ENCODE assay signal across 8 cellular contexts in the genomic region with DNA sequence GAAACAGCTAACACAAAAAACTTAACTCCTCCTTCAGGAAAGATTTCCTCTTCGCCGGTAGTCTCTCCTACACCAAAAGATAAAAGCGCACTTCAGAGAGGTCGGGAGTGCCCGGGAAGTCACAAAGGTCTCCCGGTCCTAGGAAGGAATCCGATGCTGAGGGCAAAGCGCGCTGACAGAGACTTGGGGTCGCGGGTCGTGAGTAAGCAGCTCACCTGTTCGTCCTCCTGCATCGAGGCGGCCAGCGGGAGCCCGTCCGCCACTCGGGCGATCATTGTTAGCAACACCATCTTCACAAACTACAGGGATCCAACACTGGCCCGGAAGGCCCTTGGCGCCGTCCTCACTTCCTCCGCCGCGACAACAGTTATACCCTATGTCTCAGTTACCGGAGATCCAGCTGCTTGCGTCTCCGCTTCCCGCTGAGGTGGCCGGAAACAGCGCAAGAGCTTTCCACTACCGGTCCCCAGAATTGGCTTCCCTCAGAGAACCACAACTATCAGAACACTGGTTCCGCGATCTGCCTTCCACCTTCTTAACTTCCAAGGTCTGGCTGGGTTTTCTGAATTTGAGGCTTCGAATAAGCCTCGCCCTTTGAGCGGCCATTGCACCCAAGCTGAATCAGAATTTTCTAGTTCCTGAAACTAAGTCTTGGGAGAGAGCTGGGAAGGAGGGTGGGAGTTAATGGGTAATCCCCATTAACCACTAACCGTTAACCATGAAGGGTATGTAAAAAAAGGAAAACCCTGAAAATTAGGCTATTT. TPM values are rescaled to one million over a fixed set of nuclear protein-coding genes. Genes with fewer than 3 reads are reported as not detected.
DNase-seq lines count a peak whose midpoint lies in the region; ATAC-seq and TF ChIP-seq lines count a peak whose summit lies in the region.

A gene (minus strand): TSS at position 429 of the 764 bp plus-strand sequence. CDS start 139 bp downstream, at position 290.

- H3K36me3 ChIP-seq in Caco-2 (ENCODE audit: control insufficient read depth, insufficient read depth, low read length) (no peaks in the 10 kb centered on the region), endocrine pancreas (ENCODE audit: control insufficient read depth, insufficient read depth, low read length) (no peaks in the 10 kb centered on the region), mesendoderm (ENCODE audit: control insufficient read depth, insufficient read depth, low read length) (no peaks in the 10 kb centered on the region)

- peak; percentile 96 for ATAC-seq in GM21390 (IDR thresholded peaks at IDR 0.05; ENCODE audit: unreplicated experiment)

- H3K9ac ChIP-seq in endocrine pancreas (ENCODE audit: control insufficient read depth, insufficient read depth, low read length), result peak within 1 kb of the TSS; percentile 98
- peak within 1 kb of the TSS; percentile 95 for H3K9ac ChIP-seq in mesendoderm (ENCODE audit: low read length)

- H3K4me2 ChIP-seq in mesendoderm (ENCODE audit: low read length), result peak within 1 kb of the TSS; percentile 79

- H2BK15ac ChIP-seq in mesendoderm (replicated peaks; ENCODE audit: low read depth), result no peak within 1 kb of the TSS

- peaks cover 6% of the 10 kb centered on the region for H3K79me2 ChIP-seq in mesendoderm (ENCODE audit: control insufficient read depth, insufficient read depth, low read length)

- H3K4me3 Mint-ChIP-seq in Caco-2 (ENCODE audit: unreplicated experiment), result peak within 1 kb of the TSS; percentile 98

- no peak within 1 kb of the TSS for H2BK120ac ChIP-seq in mesendoderm (ENCODE audit: low read depth, low read length)

- H2BK5ac ChIP-seq in mesendoderm (ENCODE audit: low read length), result peak within 1 kb of the TSS; percentile 77

- H3K27me3 ChIP-seq in Caco-2 (replicated peaks; ENCODE audit: control insufficient read depth, insufficient read depth, low read length), result no peaks in the 10 kb centered on the region
- H3K27me3 ChIP-seq in endocrine pancreas (ENCODE audit: control insufficient read depth, insufficient read depth, low read length), result no peaks in the 10 kb centered on the region
- no peaks in the 10 kb centered on the region for H3K27me3 ChIP-seq in mesendoderm (ENCODE audit: insufficient read depth, low read length, poor library complexity)

- H3K18ac ChIP-seq in mesendoderm (ENCODE audit: low read length), result peak within 1 kb of the TSS; percentile 90

- H3K56ac ChIP-seq in mesendoderm (ENCODE audit: low read length), result peak within 1 kb of the TSS; percentile 99

- H3K4me3 ChIP-seq in Caco-2 (ENCODE audit: low read depth, low read length) (peak within 1 kb of the TSS; percentile 68), endocrine pancreas (ENCODE audit: control insufficient read depth, insufficient read depth, low read length) (peak within 1 kb of the TSS; percentile 98), mesendoderm (ENCODE audit: low read length) (peak within 1 kb of the TSS; percentile 85)

- H3K27me3 Mint-ChIP-seq in Caco-2 (ENCODE audit: insufficient read depth, unreplicated experiment), result no peaks in the 10 kb centered on the region

- no peaks in the 10 kb centered on the region for H3K79me1 ChIP-seq in mesendoderm (ENCODE audit: low read length)

- no peak for TF ChIP-seq CTCF in Caco-2 (IDR thresholded peaks at IDR 0.05; ENCODE audit: insufficient read depth in 1 of 2, low read depth in 1 of 2, low read length in 1 of 2, severe bottlenecking in 1 of 2, unreplicated experiment in 1 of 2)

- peak within 1 kb of the TSS; percentile 31 for H3K4ac ChIP-seq in mesendoderm (ENCODE audit: low read depth, low read length)

- BruUV-seq in Caco-2 (replicated peaks; lab: Mats Ljungman, UMichigan), result TSS peak; percentile 72

- no peak within 1 kb of the TSS for H4K8ac ChIP-seq in mesendoderm (ENCODE audit: low read depth, low read length)

- no CpG with 5 or more reads among the region's 39 CpGs for WGBS in mesendoderm (ENCODE audit: extremely low coverage, insufficient coverage, low lambda C conversion rate)

- DNase-seq in Caco-2 (peak; percentile 88 to 91), HUDEP-2 (lab: John Stamatoyannopoulos, UW; ENCODE audit: unreplicated experiment in 76 of 76) (peak in 74 of 76 experiments; percentile 19 to 90 (median 77)), NOMO-1 treated with dmso at 0.1 percent for 144 hours (lab: John Stamatoyannopoulos, UW; ENCODE audit: unreplicated experiment) (peak; percentile 88), mesendoderm (peak; percentile 98)
- DNase-seq in activated CD8-positive, alpha-beta memory T cell treated with anti-CD3 and anti-CD28 coated beads for 48 hours (ENCODE audit: low read depth in 2 of 3, low spot score in 2 of 3), result peak; percentile 68 to 74 (median 68)
- DNase-seq in stimulated activated CD8-positive, alpha-beta memory T cell treated with anti-CD3 and anti-CD28 coated beads, Interleukin-12 subunit alpha, Interleukin-12 subunit beta, amount 100 ng/mL, for 4 hours (ENCODE audit: low read depth), result peak; percentile 74

- H2AK5ac ChIP-seq in mesendoderm (ENCODE audit: low read length), result no peak within 1 kb of the TSS

- peak within 1 kb of the TSS; percentile 94 for H3K23ac ChIP-seq in mesendoderm (ENCODE audit: low read length)

- H3K4me1 Mint-ChIP-seq in Caco-2 (ENCODE audit: low read depth, unreplicated experiment), result no peaks in the 10 kb centered on the region

- intact Hi-C loops in Caco-2 (cut with micrococcal nuclease; ENCODE audit: unreplicated experiment), result no loop called here

- H3K4me1 ChIP-seq in Caco-2 (no peaks in the 10 kb centered on the region; the same call in 1 of the 2 replicates), endocrine pancreas (ENCODE audit: control insufficient read depth, insufficient read depth, low read length) (peaks cover 6% of the 10 kb centered on the region), mesendoderm (ENCODE audit: control insufficient read depth, low read depth, low read length) (no peaks in the 10 kb centered on the region)

- CTCF ChIA-PET in Caco-2 (lab: Charles Lee), result interaction anchor here (0.6 kb wide), 1 partner anchor 361 kb away, joined by 3 read pairs; no protein-coding TSS in a partner anchor

- peak within 1 kb of the TSS; percentile 99 for H3K27ac ChIP-seq in mesendoderm (ENCODE audit: low read depth, low read length)

- peak within 1 kb of the TSS; percentile 99 for H3K27ac Mint-ChIP-seq in Caco-2 (ENCODE audit: unreplicated experiment)

- H3K9me3 Mint-ChIP-seq in Caco-2 (ENCODE audit: unreplicated experiment), result no peaks in the 10 kb centered on the region

- H4K5ac ChIP-seq in mesendoderm (ENCODE audit: low read length), result peak within 1 kb of the TSS; percentile 92

- H3K36me3 Mint-ChIP-seq in Caco-2 (ENCODE audit: insufficient read depth, unreplicated experiment), result peaks cover 11% of the 10 kb centered on the region

- POLR2A ChIA-PET in Caco-2 (lab: Charles Lee), result no interaction called here

- H3K9me3 ChIP-seq in Caco-2 (no peaks in the 10 kb centered on the region), endocrine pancreas (ENCODE audit: control insufficient read depth, low read length) (no peaks in the 10 kb centered on the region)

RNA-seq across cellular contexts. Expression of the gene that starts here (rescaled TPM):
- 21.2 and 25.8 TPM in 2 replicates for total RNA-seq in Caco-2 (2022)
- 11.7 TPM for polyA plus RNA-seq in mesendoderm (2013, experiment 1 of 2)
- polyA plus RNA-seq in mesendoderm (2013, experiment 2 of 2), result 12.1 TPM

Comparison
In these comparisons a context has a peak if more than half of its experiments do, and no peak if none do; other contexts are left out.
1. Peak in every context shown above with its lines: DNase-seq, ATAC-seq, H3K4me3 ChIP-seq and H3K27ac ChIP-seq.